Comparison of ENCODE assay signal across 2 cellular contexts in genomic region chr10:68981074-68981473, GRCh38.
TF ChIP-seq lines count a peak whose summit lies in the region.

No MANE protein-coding gene starts in this region.

TF ChIP-seq in GM23338, 12 proteins besides CTCF, POLR2A, EP300 and RAD21:
- TF ChIP-seq ZNF462 (CRISPR knock-in tag; IDR thresholded peaks at IDR 0.05), result no peak
- TF ChIP-seq ZNF331 (CRISPR knock-in tag; IDR thresholded peaks at IDR 0.05; ENCODE audit: low read depth), result no peak
- no peak for TF ChIP-seq EZH2 (IDR thresholded peaks at IDR 0.05; ENCODE audit: low read depth, unreplicated experiment)
- TF ChIP-seq JUNB (IDR thresholded peaks at IDR 0.05; ENCODE audit: unreplicated experiment), result no peak
- TF ChIP-seq NANOG (IDR thresholded peaks at IDR 0.05; ENCODE audit: borderline replicate concordance), result no peak
- no peak for TF ChIP-seq REST (IDR thresholded peaks at IDR 0.05; ENCODE audit: unreplicated experiment)
- TF ChIP-seq STAT1 (IDR thresholded peaks at IDR 0.05; ENCODE audit: unreplicated experiment), result no peak
- no peak for TF ChIP-seq CREB1 (CRISPR knock-in tag; IDR thresholded peaks at IDR 0.05; ENCODE audit: low read depth)
- no peak for TF ChIP-seq EZH2phosphoT487 (IDR thresholded peaks at IDR 0.05; ENCODE audit: unreplicated experiment)
- no peak for TF ChIP-seq ZNF114 (CRISPR knock-in tag; IDR thresholded peaks at IDR 0.05)
- TF ChIP-seq POLR2AphosphoS5 (IDR thresholded peaks at IDR 0.05; ENCODE audit: low read depth), result no peak
- no peak for TF ChIP-seq ETS1 (IDR thresholded peaks at IDR 0.05)

TF ChIP-seq in SK-N-SH treated with all-trans-retinoic acid at 6 μM for 48 hours, 23 proteins besides CTCF, POLR2A, EP300 and RAD21 (continued from another document):
- TF ChIP-seq CREB5 (CRISPR knock-in tag; IDR thresholded peaks at IDR 0.05; ENCODE audit: low read depth) (no peak), ZFP3 (CRISPR knock-in tag; IDR thresholded peaks at IDR 0.05) (no peak)
TF ChIP-seq in SK-N-SH treated with all-trans-retinoic acid at 6 μM for 48 hours: peak in this region for 0.
